Comparison of ENCODE assay signal across 8 cellular contexts in genomic region chrX:106874075-106874474, GRCh38. TPM values are rescaled to one million over a fixed set of nuclear protein-coding genes. Genes with fewer than 3 reads are reported as not detected.
A peak's percentile ranks its signal among the peaks of the same experiment; 100 is the strongest.
DNase-seq lines count a peak whose midpoint lies in the region; ATAC-seq, FAIRE-seq and TF ChIP-seq lines count a peak whose summit lies in the region.

No MANE protein-coding gene starts in this region.

- no peak for ATAC-seq in RWPE2 (ENCODE audit: low read depth)

- H3K27ac ChIP-seq in RWPE2 (ENCODE audit: poor library complexity, severe bottlenecking), result no peak overlapping the region

- no peak overlapping the region for H3K27ac Mint-ChIP-seq in T-helper 2 cell treated with Interferon-gamma antibody and Interleukin-4, amounts not matched to agents 5 μg/mL and 100 μg/mL, for 36 hours

- H3K27me3 Mint-ChIP-seq in T-helper 2 cell treated with Interferon-gamma antibody and Interleukin-4, amounts not matched to agents 5 μg/mL and 100 μg/mL, for 36 hours (ENCODE audit: low read depth), result no peaks in the 10 kb centered on the region

- no peak for TF ChIP-seq POLR2A in GM12891 (IDR thresholded peaks at IDR 0.05; ENCODE audit: low read depth, low read length)

- no peaks in the 10 kb centered on the region for H3K9me3 Mint-ChIP-seq in T-helper 2 cell treated with Interferon-gamma antibody and Interleukin-4, amounts not matched to agents 5 μg/mL and 100 μg/mL, for 36 hours

- TF ChIP-seq CTCF in RWPE2 (IDR thresholded peaks at IDR 0.05; ENCODE audit: poor library complexity, severe bottlenecking), result peak; percentile 65

- H3K4me1 ChIP-seq in RWPE2 (ENCODE audit: insufficient read depth, poor library complexity, severe bottlenecking), result no peaks in the 10 kb centered on the region

- H3K27me3 ChIP-seq in RWPE2 (ENCODE audit: insufficient read depth, poor library complexity, severe bottlenecking), result no peaks in the 10 kb centered on the region

- DNase-seq in AG08395 (ENCODE audit: low spot score) (peak; percentile 40), GM12891 (ENCODE audit: insufficient read length, low spot score) (no peak), RWPE2 (ENCODE audit: low spot score) (no peak), germinal center (ENCODE audit: low spot score) (peak; percentile 4), T1000 (lab: John Stamatoyannopoulos, UW) (no peak), SHP77 treated with DMSO at 0.1 percent for 48 hours (lab: John Stamatoyannopoulos, UW) (no peak)
- DNase-seq in T-helper 2 cell treated with Interferon-gamma antibody and Interleukin-4, amounts not matched to agents 5 μg/mL and 100 μg/mL, for 36 hours (ENCODE audit: low spot score), result no peak
- no peak for DNase-seq in stimulated activated CD4-positive, alpha-beta T cell treated with anti-CD3 and anti-CD28 coated beads, Interleukin-2, amount 100 ng/mL, for 24 hours

- peak; percentile 23 for FAIRE-seq in GM12891 (lab: Jason Lieb, UNC)

- H3K9me3 ChIP-seq in RWPE2 (ENCODE audit: severe bottlenecking), result no peaks in the 10 kb centered on the region

- no peaks in the 10 kb centered on the region for H3K36me3 ChIP-seq in RWPE2 (ENCODE audit: low read depth)

- H3K36me3 Mint-ChIP-seq in T-helper 2 cell treated with Interferon-gamma antibody and Interleukin-4, amounts not matched to agents 5 μg/mL and 100 μg/mL, for 36 hours (ENCODE audit: low read depth), result no peaks in the 10 kb centered on the region

- no peak overlapping the region for H3K4me3 ChIP-seq in RWPE2 (ENCODE audit: severe bottlenecking)

- no peaks in the 10 kb centered on the region for H3K4me1 Mint-ChIP-seq in T-helper 2 cell treated with Interferon-gamma antibody and Interleukin-4, amounts not matched to agents 5 μg/mL and 100 μg/mL, for 36 hours (ENCODE audit: low read depth)

- no peak overlapping the region for H3K4me3 Mint-ChIP-seq in T-helper 2 cell treated with Interferon-gamma antibody and Interleukin-4, amounts not matched to agents 5 μg/mL and 100 μg/mL, for 36 hours

TF ChIP-seq in GM12891, 5 proteins besides CTCF, POLR2A, EP300 and RAD21:
- TF ChIP-seq PAX5 (IDR thresholded peaks at IDR 0.05; ENCODE audit: insufficient read depth, low read length, severe bottlenecking), result no peak
- TF ChIP-seq TAF1 (IDR thresholded peaks at IDR 0.05; ENCODE audit: low read depth, low read length), result no peak
- no peak for TF ChIP-seq POLR2AphosphoS5 (IDR thresholded peaks at IDR 0.05; ENCODE audit: low read depth, low read length)
- TF ChIP-seq SPI1 (IDR thresholded peaks at IDR 0.05; ENCODE audit: low read depth, low read length), result no peak
- no peak for TF ChIP-seq POU2F2 (IDR thresholded peaks at IDR 0.05; ENCODE audit: low read depth, low read length)
TF ChIP-seq in GM12891: peak in this region for 0.

RNA-seq across cellular contexts. Expression of gene RIPPLY1, which starts 29.1 kb away (rescaled TPM):
- not detected for polyA plus RNA-seq in GM12891 (2012; ENCODE audit: low read depth, missing spikeins)

RNA-seq across cellular contexts. Expression of gene CLDN2, which starts 46.1 kb away (rescaled TPM):
- not detected for polyA plus RNA-seq in GM12891 (2012; ENCODE audit: low read depth, missing spikeins)

Comparison
In these comparisons a context has a peak if more than half of its experiments do, and no peak if none do; other contexts are left out.
1. DNase-seq: peak in AG08395 (single experiment) and germinal center (single experiment); none in GM12891 (single experiment), RWPE2 (single experiment), T-helper 2 cell treated with Interferon-gamma antibody and Interleukin-4, amounts not matched to agents 5 μg/mL and 100 μg/mL, for 36 hours (single experiment), stimulated activated CD4-positive, alpha-beta T cell treated with anti-CD3 and anti-CD28 coated beads, Interleukin-2, amount 100 ng/mL, for 24 hours (0 of 2), T1000 (single experiment) and SHP77 treated with DMSO at 0.1 percent for 48 hours (single experiment).